ENCODE assay signal across 17 cellular contexts in the genomic region with DNA sequence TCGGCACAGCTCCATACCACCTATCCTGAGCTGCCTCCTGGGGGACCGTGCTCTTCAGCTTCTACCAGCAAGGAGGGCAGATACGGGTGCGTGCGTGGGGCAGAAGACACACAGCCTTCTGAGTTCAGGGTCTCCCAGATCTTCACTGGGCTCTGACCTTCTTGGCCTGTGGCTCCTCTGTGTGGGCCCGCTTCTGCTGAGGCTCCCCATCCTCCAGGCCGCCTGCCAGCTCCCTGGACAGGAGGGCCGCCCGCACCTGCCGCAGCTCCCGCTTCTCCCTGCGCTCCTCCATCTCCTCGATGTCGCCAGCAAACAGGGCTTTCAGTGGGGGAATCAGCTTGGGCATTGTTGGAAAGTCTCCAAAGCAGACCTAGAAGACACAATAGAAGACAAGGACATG. TPM values are rescaled to one million over a fixed set of nuclear protein-coding genes. Genes with fewer than 3 reads are reported as not detected.
DNase-seq lines count a peak whose midpoint lies in the region; ATAC-seq lines count a peak whose summit lies in the region.
"Had no signal": no experiment of that assay in that cellular context is flagged by ENCODE, and none has a peak within 500 bp of the region (broad histone marks: within the 10 kb centered on the region; RNA-seq: fewer than 3 reads in every experiment).

No MANE protein-coding gene starts in this region.

- DNase-seq in G401 (ENCODE audit: low spot score) (peak; percentile 38), islet precursor cell (peak; percentile 49), posterior vena cava (ENCODE audit: low spot score) (peak; percentile 48), cardiac septum (ENCODE audit: low spot score) (no peak), DMS153 treated with DMSO at 0.1 percent for 48 hours (lab: John Stamatoyannopoulos, UW; ENCODE audit: unreplicated experiment) (no peak), retina (no peak)
- no peak for DNase-seq in naive thymus-derived CD4-positive, alpha-beta T cell
- DNase-seq: ACHN; BE2C; Caco-2; CD4-positive, alpha-beta T cell; DMS79; GF-D8 had no signal

- intact Hi-C loops in posterior vena cava (cut with DNase I) (no loop called here), cardiac septum (cut with DNase I) (no loop called here)
- intact Hi-C loops in naive thymus-derived CD4-positive, alpha-beta T cell (cut with micrococcal nuclease), result loop anchor here in 1 of 2 donors (5.0 kb wide), 1 partner anchor 735 kb away; no protein-coding TSS in a partner anchor

- POLR2A ChIA-PET in naive thymus-derived CD4-positive, alpha-beta T cell (lab: Charles Lee), result no interaction called here

- no peaks in the 10 kb centered on the region for H3K27me3 Mint-ChIP-seq in naive thymus-derived CD4-positive, alpha-beta T cell
- H3K27me3 Mint-ChIP-seq: CD4-positive, alpha-beta T cell had no signal

- H3K9ac ChIP-seq in BLaER1, result no peak overlapping the region

- H3K27ac Mint-ChIP-seq in naive thymus-derived CD4-positive, alpha-beta T cell, result no peak overlapping the region
- H3K27ac Mint-ChIP-seq: CD4-positive, alpha-beta T cell had no signal

- H3K36me3 Mint-ChIP-seq in naive thymus-derived CD4-positive, alpha-beta T cell, result peaks cover 14 to 63% (median 30%) of the 10 kb centered on the region in 5 donors

- H3K4me3 Mint-ChIP-seq in naive thymus-derived CD4-positive, alpha-beta T cell, result no peak overlapping the region
- H3K4me3 Mint-ChIP-seq: CD4-positive, alpha-beta T cell had no signal

- H3K4me2 ChIP-seq in BLaER1, result peak overlapping the region; percentile 59

- peaks cover 78% of the 10 kb centered on the region for H3K36me3 ChIP-seq in BLaER1
- H3K36me3 ChIP-seq in naive thymus-derived CD4-positive, alpha-beta T cell (ENCODE audit: control insufficient read depth in 2 of 3, insufficient read depth in 3 of 3, low read length in 3 of 3), result peaks cover 21 to 81% (median 32%) of the 10 kb centered on the region in 3 experiments

- no peak overlapping the region for H3K4me3 ChIP-seq in BLaER1
- no peak overlapping the region for H3K4me3 ChIP-seq in naive thymus-derived CD4-positive, alpha-beta T cell (ENCODE audit: low read length)
- H3K4me3 ChIP-seq: GM12878, HAP-1 had no signal

- H3K4me1 ChIP-seq in BLaER1, result peaks cover 75% of the 10 kb centered on the region
- no peaks in the 10 kb centered on the region for H3K4me1 ChIP-seq in naive thymus-derived CD4-positive, alpha-beta T cell (ENCODE audit: control insufficient read depth in 2 of 2, insufficient read depth in 2 of 2, low read length in 2 of 2)
- H3K4me1 ChIP-seq: BE2C, Caco-2, HAP-1 had no signal

- in situ Hi-C loops in G401 (cut with HindIII; ENCODE audit: low sequenced_read_pairs), result no loop called here

- ATAC-seq in naive thymus-derived CD4-positive, alpha-beta T cell, result no peak
- ATAC-seq: GM12878 had no signal

- H3K9me3 ChIP-seq in BLaER1, result no peaks in the 10 kb centered on the region
- H3K9me3 ChIP-seq in naive thymus-derived CD4-positive, alpha-beta T cell (ENCODE audit: control insufficient read depth in 2 of 3, low read length in 3 of 3), result peaks cover 0 to 9% (median 0%) of the 10 kb centered on the region in 3 experiments
- H3K9me3 ChIP-seq: BE2C, Caco-2, HAP-1 had no signal

- no peaks in the 10 kb centered on the region; the same call in 1 of the 2 replicates for H3K27me3 ChIP-seq in BLaER1
- no peaks in the 10 kb centered on the region for H3K27me3 ChIP-seq in naive thymus-derived CD4-positive, alpha-beta T cell (ENCODE audit: control insufficient read depth in 2 of 2, insufficient read depth in 2 of 2, low read length in 2 of 2)
- H3K27me3 ChIP-seq: BE2C had no signal

- H3K9me3 Mint-ChIP-seq in naive thymus-derived CD4-positive, alpha-beta T cell, result peaks cover 0 to 8% (median 3%) of the 10 kb centered on the region in 11 donors
- H3K9me3 Mint-ChIP-seq: CD4-positive, alpha-beta T cell had no signal

- peaks cover 0 to 2% (median 0%) of the 10 kb centered on the region in 7 donors for H3K4me1 Mint-ChIP-seq in naive thymus-derived CD4-positive, alpha-beta T cell

- peaks cover 31% of the 10 kb centered on the region for H4K20me1 ChIP-seq in BLaER1

- peak overlapping the region; percentile 52 for H3K27ac ChIP-seq in BLaER1
- no peak overlapping the region for H3K27ac ChIP-seq in naive thymus-derived CD4-positive, alpha-beta T cell (ENCODE audit: low read depth, low read length)
- H3K27ac ChIP-seq: C4-2B had no signal

- CTCF ChIA-PET in naive thymus-derived CD4-positive, alpha-beta T cell (lab: Charles Lee), result no interaction called here

RNA-seq across cellular contexts. Expression of a gene that starts 25.2 kb away (rescaled TPM):
- 114 and 119 TPM in 2 replicates for total RNA-seq in G401 (2014; rRNA removed; shearing (Covaris generic))
- 10 to 100 TPM; 39.8 to 44.1 TPM for total RNA-seq in posterior vena cava
- total RNA-seq in cardiac septum, result 52.2 TPM
- total RNA-seq in naive thymus-derived CD4-positive, alpha-beta T cell, result 10 to 100 TPM; 65.2 to 78.9 (median 75.3) TPM
- polyA plus RNA-seq in naive thymus-derived CD4-positive, alpha-beta T cell, result 10 to 100 TPM; 43.4 to 79.3 TPM

Comparison
In these comparisons a context has a peak if more than half of its experiments do, and no peak if none do; other contexts are left out.
1. DNase-seq: peak in G401 (single experiment), islet precursor cell (single experiment) and posterior vena cava (single experiment); none in cardiac septum (single experiment), DMS153 treated with DMSO at 0.1 percent for 48 hours (single experiment), naive thymus-derived CD4-positive, alpha-beta T cell (0 of 9) and retina (single experiment).